In the genomic region with DNA sequence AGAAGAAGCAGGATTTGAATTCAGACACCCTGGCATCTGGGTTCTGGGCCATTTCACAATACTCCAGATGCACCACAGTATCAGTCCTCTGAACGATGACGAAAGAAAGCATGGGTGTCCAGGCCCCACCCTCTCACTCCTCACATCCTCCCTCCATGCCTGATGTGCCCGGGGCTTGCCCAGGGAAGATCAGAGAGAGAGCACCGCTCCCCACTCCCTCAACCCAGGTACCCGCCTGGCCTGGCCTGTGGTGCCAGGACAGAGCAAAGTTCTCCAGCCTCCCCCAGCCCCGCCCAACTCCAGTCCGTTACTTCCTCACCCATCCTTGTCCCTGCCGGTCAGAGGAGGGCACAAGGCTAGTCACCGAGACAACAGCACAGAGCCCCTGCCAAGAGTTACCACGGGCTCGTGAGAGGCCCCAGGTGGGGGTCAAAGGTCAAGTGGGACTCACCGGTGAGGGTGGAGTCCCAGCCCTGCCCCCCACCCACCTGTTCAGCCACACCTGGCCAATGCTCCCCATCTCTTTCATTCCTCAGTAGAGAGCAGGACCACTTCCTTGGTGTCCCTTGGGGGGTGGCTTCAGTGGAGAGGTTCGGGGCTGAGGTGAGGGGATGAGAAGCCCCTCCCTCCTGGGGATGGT, we compare ENCODE assay signal across 1 cellular context.
TF ChIP-seq lines count a peak whose summit lies in the region.

No MANE protein-coding gene starts in this region.

TF ChIP-seq in H1, 55 proteins besides CTCF, POLR2A, EP300 and RAD21:
- TF ChIP-seq CHD2 (IDR thresholded peaks at IDR 0.05; ENCODE audit: low read length) (no peak), TCF12 (IDR thresholded peaks at IDR 0.05; ENCODE audit: low read depth, low read length) (peak; percentile 80; the same call in 1 of the 2 replicates)
